ENCODE assay signal across 15 cellular contexts in genomic region chr11:66144000-66144678, GRCh38.
A peak's percentile ranks its signal among the peaks of the same experiment; 100 is the strongest.
DNase-seq lines count a peak whose midpoint lies in the region; ATAC-seq and TF ChIP-seq lines count a peak whose summit lies in the region.
"Had no signal": no experiment of that assay in that cellular context is flagged by ENCODE, and none has a peak within 500 bp of the region (broad histone marks: within the 10 kb centered on the region; RNA-seq: fewer than 3 reads in every experiment).

No MANE protein-coding gene starts in this region.

- no peak overlapping the region for H2AFZ ChIP-seq in hepatocyte

- no peak overlapping the region for H3K27ac ChIP-seq in BLaER1 treated with 17β-estradiol and CSF1 and Interleukin-3, amounts not matched to agents 10 nM and 100 nM
- H3K27ac ChIP-seq in hepatocyte (peak overlapping the region; percentile 93), RWPE1 (no peak overlapping the region)

- H3K36me3 ChIP-seq in BLaER1 treated with 17β-estradiol and CSF1 and Interleukin-3, amounts not matched to agents 10 nM and 100 nM, result peaks cover 0 to 4% (median 0%) of the 10 kb centered on the region in 11 experiments; a peak in 1 of 22 replicates
- no peaks in the 10 kb centered on the region for H3K36me3 ChIP-seq in hepatocyte (replicated peaks; ENCODE audit: insufficient read depth, low read depth)

- no peaks in the 10 kb centered on the region for H3K27me3 ChIP-seq in BLaER1 treated with 17β-estradiol and CSF1 and Interleukin-3, amounts not matched to agents 10 nM and 100 nM
- no peaks in the 10 kb centered on the region for H3K27me3 ChIP-seq in hepatocyte

- H3K9me3 ChIP-seq in BLaER1 treated with 17β-estradiol and CSF1 and Interleukin-3, amounts not matched to agents 10 nM and 100 nM (replicated peaks in 1 of 11), result peaks cover 0 to 11% (median 6%) of the 10 kb centered on the region in 11 experiments; a peak in 9 of 22 replicates
- no peaks in the 10 kb centered on the region for H3K9me3 ChIP-seq in hepatocyte (ENCODE audit: low read depth)

- no peaks in the 10 kb centered on the region for H3K9me2 ChIP-seq in hepatocyte (replicated peaks; ENCODE audit: insufficient read depth)

- WGBS in hepatocyte (ENCODE audit: low lambda C conversion rate, missing lambda C conversion rate), result 83% methylated on average over 5 of the region's 5 CpGs

- peak overlapping the region in 3 of 4 donors; percentile 2 to 54 (median 6) for H3K4me3 Mint-ChIP-seq in IgD-negative memory B cell
- no peak overlapping the region for H3K4me3 Mint-ChIP-seq in stimulated activated memory B cell treated with anti-CD40 and anti-IgM and Interleukin-4, amounts not matched to agents 10 μg/mL and 1 μg/mL and 100 μg/mL, for 72 hours

- H3K4me1 Mint-ChIP-seq in IgD-negative memory B cell, result peaks cover 45 to 59% (median 47%) of the 10 kb centered on the region in 3 donors
- peaks cover 57% of the 10 kb centered on the region for H3K4me1 Mint-ChIP-seq in stimulated activated memory B cell treated with anti-CD40 and anti-IgM and Interleukin-4, amounts not matched to agents 10 μg/mL and 1 μg/mL and 100 μg/mL, for 72 hours

- H3K4me3 ChIP-seq in BLaER1 treated with 17β-estradiol and CSF1 and Interleukin-3, amounts not matched to agents 10 nM and 100 nM, result no peak overlapping the region
- H3K4me3 ChIP-seq in hepatocyte, result no peak overlapping the region

- ATAC-seq in stimulated activated memory B cell treated with anti-CD40 and anti-IgM and Interleukin-4, amounts not matched to agents 10 μg/mL and 1 μg/mL and 100 μg/mL, for 72 hours, result no peak
- ATAC-seq: SK-N-SH treated with all-trans-retinoic acid at 6 μM for 48 hours had no signal

- H3K79me2 ChIP-seq in hepatocyte, result peaks cover 37% of the 10 kb centered on the region

- H3K4me2 ChIP-seq in BLaER1 treated with 17β-estradiol and CSF1 and Interleukin-3, amounts not matched to agents 10 nM and 100 nM, result peak overlapping the region in 7 of 11 experiments; percentile 28 to 56 (median 45); a peak in 12 of 22 replicates
- peak overlapping the region; percentile 36 for H3K4me2 ChIP-seq in hepatocyte

- H3K36me3 Mint-ChIP-seq in IgD-negative memory B cell, result peaks cover 2% of the 10 kb centered on the region
- H3K36me3 Mint-ChIP-seq in stimulated activated memory B cell treated with anti-CD40 and anti-IgM and Interleukin-4, amounts not matched to agents 10 μg/mL and 1 μg/mL and 100 μg/mL, for 72 hours, result peaks cover 24% of the 10 kb centered on the region

- H3K9me3 Mint-ChIP-seq in IgD-negative memory B cell, result no peaks in the 10 kb centered on the region
- no peaks in the 10 kb centered on the region for H3K9me3 Mint-ChIP-seq in stimulated activated memory B cell treated with anti-CD40 and anti-IgM and Interleukin-4, amounts not matched to agents 10 μg/mL and 1 μg/mL and 100 μg/mL, for 72 hours

- TF ChIP-seq CTCF in hepatocyte (IDR thresholded peaks at IDR 0.05; ENCODE audit: poor library complexity) (no peak), GM13977 (IDR thresholded peaks at IDR 0.05; ENCODE audit: extremely low read depth, insufficient read depth, missing control alignments) (no peak), RWPE1 (conservative IDR thresholded peaks at IDR 0.05; ENCODE audit: low read depth) (no peak)

- POLR2A ChIA-PET in RWPE1 (lab: Yijun Ruan, JAX; ENCODE audit: low non-redundant PET), result no interaction called here

- peak overlapping the region in 1 of 3 donors; percentile 29 for H3K27ac Mint-ChIP-seq in IgD-negative memory B cell
- peak overlapping the region; percentile 27 for H3K27ac Mint-ChIP-seq in stimulated activated memory B cell treated with anti-CD40 and anti-IgM and Interleukin-4, amounts not matched to agents 10 μg/mL and 1 μg/mL and 100 μg/mL, for 72 hours

- peaks cover 22 to 57% (median 35%) of the 10 kb centered on the region in 10 experiments for H3K4me1 ChIP-seq in BLaER1 treated with 17β-estradiol and CSF1 and Interleukin-3, amounts not matched to agents 10 nM and 100 nM
- H3K4me1 ChIP-seq in hepatocyte (ENCODE audit: insufficient read depth), result peaks cover 25% of the 10 kb centered on the region

- no peaks in the 10 kb centered on the region for H3K27me3 Mint-ChIP-seq in IgD-negative memory B cell
- no peaks in the 10 kb centered on the region for H3K27me3 Mint-ChIP-seq in stimulated activated memory B cell treated with anti-CD40 and anti-IgM and Interleukin-4, amounts not matched to agents 10 μg/mL and 1 μg/mL and 100 μg/mL, for 72 hours

- DNase-seq in hepatocyte (ENCODE audit: low spot score) (no peak), GM13977 (ENCODE audit: low spot score) (no peak), RWPE1 (ENCODE audit: low spot score) (no peak), NCI-H1105 (lab: John Stamatoyannopoulos, UW) (no peak)
- DNase-seq: COR-L47; DMS153; NCI-H1048; NCI-H146; NCI-H526; NK-92 treated with Interleukin-12 subunit alpha and Interleukin-12 subunit beta, amount 100 ng/mL, for 24 hours; SHP77 treated with DMSO at 0.1 percent for 48 hours had no signal

- H3K9ac ChIP-seq in BLaER1 treated with 17β-estradiol and CSF1 and Interleukin-3, amounts not matched to agents 10 nM and 100 nM, result no peak overlapping the region

- CTCF ChIA-PET in RWPE1 (lab: Yijun Ruan, JAX), result no interaction called here

- H4K20me1 ChIP-seq in BLaER1 treated with 17β-estradiol and CSF1 and Interleukin-3, amounts not matched to agents 10 nM and 100 nM, result peaks cover 0 to 46% (median 0%) of the 10 kb centered on the region in 11 experiments; a peak in 6 of 22 replicates
- H4K20me1 ChIP-seq in hepatocyte (ENCODE audit: insufficient read depth, poor library complexity, severe bottlenecking), result no peaks in the 10 kb centered on the region

- in situ Hi-C loops in GM13977 (cut with MboI; ENCODE audit: low pct_unique_long_range_greater_than_20kb, low sequenced_read_pairs, unreplicated experiment), result no loop called here
